16 cellular contexts compared by ENCODE assay signal in the genomic region with DNA sequence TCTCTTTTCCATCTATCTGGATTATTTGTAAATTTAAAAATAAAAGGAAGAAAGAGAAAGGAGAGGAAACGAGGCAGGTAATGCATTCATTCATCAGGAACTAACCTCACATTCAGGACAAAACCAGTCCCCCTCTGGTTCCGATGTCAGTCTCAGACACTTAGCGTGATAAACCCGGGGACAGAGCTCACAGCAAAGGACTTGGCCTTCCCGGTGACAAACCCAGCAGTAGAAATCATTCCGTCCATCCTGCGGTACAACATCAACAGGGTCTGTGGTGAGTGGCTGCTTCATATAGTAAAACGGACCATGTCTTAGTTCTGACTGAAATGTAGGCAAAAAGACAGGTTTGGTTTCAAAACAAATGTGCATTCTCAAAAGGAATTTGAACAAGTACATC.
"Had no signal": no experiment of that assay in that cellular context is flagged by ENCODE, and none has a peak within 500 bp of the region (broad histone marks: within the 10 kb centered on the region; RNA-seq: fewer than 3 reads in every experiment).

No MANE protein-coding gene starts in this region.

- ATAC-seq: esophagus mucosa; left lobe of liver; lower lobe of right lung; stimulated activated naive CD8-positive, alpha-beta T cell treated with anti-CD3 and anti-CD28 coated beads, Interleukin-15, Interleukin-2, amounts not matched to agents 100 U/mL and 50 U/mL, for 24 hours had no signal

- H3K36me3 ChIP-seq: uterus had no signal

- H3K4me3 ChIP-seq: coronary artery, lower lobe of right lung, sigmoid colon, skin epidermis, suprapubic skin, tibial artery, upper lobe of left lung, uterus had no signal

- H3K9me3 ChIP-seq: lower lobe of right lung, sigmoid colon, suprapubic skin, tibial artery, upper lobe of left lung, uterus had no signal

- H3K4me1 ChIP-seq: uterus had no signal

- H3K4me3 Mint-ChIP-seq: memory B cell had no signal

- H3K27me3 Mint-ChIP-seq: memory B cell had no signal

- H3K27me3 ChIP-seq: sigmoid colon, suprapubic skin, tibial artery, upper lobe of left lung, uterus had no signal

- H3K27ac ChIP-seq: coronary artery, lower lobe of right lung, sigmoid colon, skin epidermis, suprapubic skin, tibial artery, uterus had no signal

- H3K9me3 Mint-ChIP-seq: memory B cell had no signal

- DNase-seq: effector CD8-positive, alpha-beta T cell; islet precursor cell; lower lobe of right lung; midbrain; sigmoid colon; stimulated activated CD4-positive, alpha-beta T cell treated with anti-CD3 and anti-CD28 coated beads, Interleukin-12 subunit alpha, Interleukin-12 subunit beta, amount 100 ng/mL, for 4 hours; stimulated activated naive CD8-positive, alpha-beta T cell treated with anti-CD3 and anti-CD28 coated beads, Interleukin-15, Interleukin-2, amounts not matched to agents 100 U/mL and 50 U/mL, for 24 hours; upper lobe of left lung; uterus had no signal
